Comparison of ENCODE assay signal across 24 cellular contexts in genomic region chr2:118853129-118853640, GRCh38. TPM values are rescaled to one million over a fixed set of nuclear protein-coding genes. Genes with fewer than 3 reads are reported as not detected.
DNase-seq lines count a peak whose midpoint lies in the region; ATAC-seq, FAIRE-seq and TF ChIP-seq lines count a peak whose summit lies in the region.
"Had no signal": no experiment of that assay in that cellular context is flagged by ENCODE, and none has a peak within 500 bp of the region (broad histone marks: within the 10 kb centered on the region; RNA-seq: fewer than 3 reads in every experiment).

No MANE protein-coding gene starts in this region.

- no peak for FAIRE-seq in GM12891 (lab: Jason Lieb, UNC)
- FAIRE-seq: TTC549 had no signal

- TF ChIP-seq POLR2A in GM12891 (IDR thresholded peaks at IDR 0.05; ENCODE audit: low read depth, low read length): no peak

- H3K9me3 Mint-ChIP-seq in activated CD4-positive, alpha-beta T cell treated with anti-CD3 and anti-CD28 coated beads, Interleukin-2, amount 10 ng/mL, durations not matched to agents 7 days and 5 days: no peaks in the 10 kb centered on the region
- H3K9me3 Mint-ChIP-seq in progenitor cell of endocrine pancreas (ENCODE audit: low read depth): no peaks in the 10 kb centered on the region
- H3K9me3 Mint-ChIP-seq: endodermal cell had no signal

- peaks cover 9% of the 10 kb centered on the region for H3K36me3 Mint-ChIP-seq in activated CD4-positive, alpha-beta T cell treated with anti-CD3 and anti-CD28 coated beads, Interleukin-2, amount 10 ng/mL, durations not matched to agents 7 days and 5 days (ENCODE audit: low read depth)
- H3K36me3 Mint-ChIP-seq in progenitor cell of endocrine pancreas (ENCODE audit: insufficient read depth): no peaks in the 10 kb centered on the region

- H3K27me3 Mint-ChIP-seq in activated CD4-positive, alpha-beta T cell treated with anti-CD3 and anti-CD28 coated beads, Interleukin-2, amount 10 ng/mL, durations not matched to agents 7 days and 5 days: peaks cover 90% of the 10 kb centered on the region
- peaks cover 97% of the 10 kb centered on the region for H3K27me3 Mint-ChIP-seq in progenitor cell of endocrine pancreas

- DNase-seq in activated CD4-positive, alpha-beta T cell treated with anti-CD3 and anti-CD28 coated beads, Interleukin-2, amount 10 ng/mL, durations not matched to agents 7 days and 5 days: no peak
- DNase-seq in activated CD4-positive, alpha-beta T cell treated with anti-CD3 and anti-CD28 coated beads, Interleukin-2, amount 50 U/mL, for 48 hours: no peak
- DNase-seq in HuH-7 (ENCODE audit: low spot score) (peak; percentile 6), fibroblast of the aortic adventitia (ENCODE audit: low read depth) (no peak), progenitor cell of endocrine pancreas (ENCODE audit: low spot score, unreplicated experiment) (no peak), GM12891 (ENCODE audit: insufficient read length, low spot score) (no peak)
- DNase-seq: ACHN; amygdala; CD4-positive, alpha-beta memory T cell; cerebellar nuclear complex; DMS79; HCEC 1CT; left ventricle myocardium superior; NCI-H1417; NCI-H2171; Peyer's patch; stimulated activated naive CD8-positive, alpha-beta T cell treated with anti-CD3 and anti-CD28 coated beads, Interleukin-15, Interleukin-2, amounts not matched to agents 100 U/mL and 50 U/mL, for 24 hours had no signal

- H3K4me1 Mint-ChIP-seq in activated CD4-positive, alpha-beta T cell treated with anti-CD3 and anti-CD28 coated beads, Interleukin-2, amount 10 ng/mL, durations not matched to agents 7 days and 5 days: peaks cover 16% of the 10 kb centered on the region
- H3K4me1 Mint-ChIP-seq in progenitor cell of endocrine pancreas (ENCODE audit: low read depth): peaks cover 5% of the 10 kb centered on the region

- ATAC-seq in GM21367 (IDR thresholded peaks at IDR 0.05; ENCODE audit: unreplicated experiment) (no peak), HG03457 (IDR thresholded peaks at IDR 0.05; ENCODE audit: unreplicated experiment) (no peak)
- ATAC-seq: left ventricle myocardium superior; stimulated activated naive CD8-positive, alpha-beta T cell treated with anti-CD3 and anti-CD28 coated beads, Interleukin-15, Interleukin-2, amounts not matched to agents 100 U/mL and 50 U/mL, for 24 hours had no signal

- H3K27ac Mint-ChIP-seq in activated CD4-positive, alpha-beta T cell treated with anti-CD3 and anti-CD28 coated beads, Interleukin-2, amount 10 ng/mL, durations not matched to agents 7 days and 5 days: peak overlapping the region; percentile 31
- peak overlapping the region; percentile 65 for H3K27ac Mint-ChIP-seq in progenitor cell of endocrine pancreas
- H3K27ac Mint-ChIP-seq: endodermal cell had no signal

- no peak for TF ChIP-seq CTCF in fibroblast of the aortic adventitia (IDR thresholded peaks at IDR 0.05; ENCODE audit: insufficient read depth, low read length)
- no peak for TF ChIP-seq CTCF in progenitor cell of endocrine pancreas (IDR thresholded peaks at IDR 0.05; ENCODE audit: unreplicated experiment)

- H3K4me3 ChIP-seq in fibroblast of the aortic adventitia (ENCODE audit: low read depth, low read length): peak overlapping the region; percentile 13
- H3K4me3 ChIP-seq: Peyer's patch, SK-N-MC, upper lobe of left lung had no signal

- no peak overlapping the region for H3K4me3 Mint-ChIP-seq in activated CD4-positive, alpha-beta T cell treated with anti-CD3 and anti-CD28 coated beads, Interleukin-2, amount 10 ng/mL, durations not matched to agents 7 days and 5 days
- H3K4me3 Mint-ChIP-seq in progenitor cell of endocrine pancreas (ENCODE audit: low read depth): no peak overlapping the region

- POLR2A ChIA-PET in activated CD4-positive, alpha-beta T cell treated with anti-CD3 and anti-CD28 coated beads, Interleukin-2, amount 10 ng/mL, durations not matched to agents 7 days and 5 days (lab: Charles Lee): no interaction called here

- CTCF ChIA-PET in activated CD4-positive, alpha-beta T cell treated with anti-CD3 and anti-CD28 coated beads, Interleukin-2, amount 10 ng/mL, durations not matched to agents 7 days and 5 days (lab: Charles Lee): interaction anchor here (1.0 kb wide), 1 partner anchor 10 kb away, joined by 4 read pairs; no protein-coding TSS in a partner anchor

TF ChIP-seq in GM12891, 5 proteins besides CTCF, POLR2A, EP300 and RAD21:
- TF ChIP-seq SPI1 (IDR thresholded peaks at IDR 0.05; ENCODE audit: low read depth, low read length): no peak
- no peak for TF ChIP-seq PAX5 (IDR thresholded peaks at IDR 0.05; ENCODE audit: insufficient read depth, low read length, severe bottlenecking)
- no peak for TF ChIP-seq TAF1 (IDR thresholded peaks at IDR 0.05; ENCODE audit: low read depth, low read length)
- TF ChIP-seq POLR2AphosphoS5 (IDR thresholded peaks at IDR 0.05; ENCODE audit: low read depth, low read length): no peak
- TF ChIP-seq POU2F2 (IDR thresholded peaks at IDR 0.05; ENCODE audit: low read depth, low read length): no peak

RNA-seq across cellular contexts. Expression of gene EN1, which starts 5.7 kb away (rescaled TPM):
- not detected for total RNA-seq in activated CD4-positive, alpha-beta T cell treated with anti-CD3 and anti-CD28 coated beads, Interleukin-2, amount 10 ng/mL, durations not matched to agents 7 days and 5 days
- total RNA-seq in fibroblast of the aortic adventitia (ENCODE audit: low replicate concordance) (0.63 and 0.90 TPM in 2 replicates), progenitor cell of endocrine pancreas (0.12 and 0.42 TPM in 2 replicates)
- polyA plus RNA-seq in GM12891 (2012; ENCODE audit: low read depth, missing spikeins): not detected
- total RNA-seq: CD4-positive, alpha-beta memory T cell; endodermal cell; fibroblast of villous mesenchyme; left ventricle myocardium superior; Peyer's patch had no signal
- polyA plus RNA-seq: CD4-positive, alpha-beta memory T cell had no signal
